In the genomic region with DNA sequence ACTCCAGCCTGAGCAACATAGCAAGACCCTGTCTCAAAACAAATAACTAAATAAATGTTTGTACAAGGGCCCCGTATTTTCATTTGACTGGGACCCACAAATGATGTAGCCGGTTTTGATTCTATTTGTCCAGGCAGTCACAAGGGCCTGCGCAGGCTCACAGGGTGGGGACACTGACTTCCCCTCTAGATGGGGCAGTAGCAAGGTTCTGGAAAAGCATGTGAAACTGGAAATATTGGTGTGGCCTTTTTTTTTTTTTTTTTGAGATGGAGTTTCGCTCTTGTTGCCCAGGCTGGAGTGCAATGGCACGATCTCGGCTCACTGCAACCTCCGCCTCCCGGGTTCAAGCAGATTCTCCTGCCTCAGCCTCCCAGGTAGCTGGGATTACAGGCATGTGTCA, we compare ENCODE assay signal across 1 cellular context. TPM values are rescaled to one million over a fixed set of nuclear protein-coding genes. Genes with fewer than 3 reads are reported as not detected.
"Had no signal": no experiment of that assay in that cellular context is flagged by ENCODE, and none has a peak within 500 bp of the region (broad histone marks: within the 10 kb centered on the region; RNA-seq: fewer than 3 reads in every experiment).

No MANE protein-coding gene starts in this region.

RNA-seq across cellular contexts. Expression of gene TAT, which starts 38.1 kb away (rescaled TPM):
- total RNA-seq: G401 had no signal
